22 cellular contexts compared by ENCODE assay signal in the genomic region with DNA sequence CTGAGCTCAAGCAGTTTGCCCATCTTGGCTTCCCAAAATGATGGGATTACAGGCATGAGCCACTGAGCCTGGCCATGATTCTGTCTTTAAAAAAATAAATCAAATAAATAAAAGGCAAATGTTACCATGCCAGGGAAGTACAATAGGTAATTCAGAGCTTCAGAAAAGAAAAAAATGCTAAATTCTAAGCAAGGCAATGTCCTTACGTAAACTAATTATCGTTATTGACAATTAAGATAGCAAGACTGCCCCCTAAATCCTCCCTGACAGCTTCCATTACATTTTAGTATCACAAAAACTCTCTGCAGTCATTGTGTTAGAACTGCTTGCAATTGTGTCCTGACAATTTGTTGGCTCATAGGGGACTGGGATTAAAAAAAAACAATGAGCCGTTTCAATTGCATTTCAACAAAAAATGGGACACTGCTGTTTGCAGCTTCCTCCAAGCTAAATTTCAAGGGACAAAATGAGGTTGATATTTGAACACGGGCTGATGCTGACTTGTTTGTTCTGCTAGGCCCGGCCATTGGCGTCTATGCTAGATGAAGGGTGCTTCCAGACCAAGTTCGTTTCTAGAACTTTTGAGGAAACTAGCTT.
"Had no signal": no experiment of that assay in that cellular context is flagged by ENCODE, and none has a peak within 500 bp of the region (broad histone marks: within the 10 kb centered on the region; RNA-seq: fewer than 3 reads in every experiment).

No MANE protein-coding gene starts in this region.

- H3K4me1 ChIP-seq: esophagus squamous epithelium, gastroesophageal sphincter, left ventricle myocardium inferior, lower lobe of right lung, pancreas, prostate gland, transverse colon had no signal

- H3K27ac Mint-ChIP-seq: dendritic cell treated with granulocyte-macrophage colony-stimulating factor and Interleukin-4, amounts not matched to agents 40 ng/mL and 50 ng/mL, for 4 days; immature natural killer cell; naive thymus-derived CD4-positive, alpha-beta T cell; stimulated activated effector memory CD8-positive, alpha-beta T cell treated with anti-CD3 and anti-CD28 coated beads, Interleukin-12 subunit alpha, Interleukin-12 subunit beta, amount 100 ng/mL, for 72 hours had no signal

- H3K27me3 Mint-ChIP-seq: dendritic cell treated with granulocyte-macrophage colony-stimulating factor and Interleukin-4, amounts not matched to agents 40 ng/mL and 50 ng/mL, for 4 days had no signal

- H3K36me3 Mint-ChIP-seq: immature natural killer cell; naive thymus-derived CD4-positive, alpha-beta T cell; stimulated activated effector memory CD8-positive, alpha-beta T cell treated with anti-CD3 and anti-CD28 coated beads, Interleukin-12 subunit alpha, Interleukin-12 subunit beta, amount 100 ng/mL, for 72 hours had no signal

- H3K27ac ChIP-seq: esophagus squamous epithelium, gastroesophageal sphincter, left ventricle myocardium inferior, lower lobe of right lung, pancreas, prostate gland, right lobe of liver, thoracic aorta, transverse colon had no signal

- FAIRE-seq: colon, kidney, pancreas had no signal

- H3K36me3 ChIP-seq: esophagus squamous epithelium, gastroesophageal sphincter, left ventricle myocardium inferior, lower lobe of right lung, pancreas, prostate gland, right lobe of liver, thoracic aorta, transverse colon had no signal

- H3K4me3 Mint-ChIP-seq: dendritic cell treated with granulocyte-macrophage colony-stimulating factor and Interleukin-4, amounts not matched to agents 40 ng/mL and 50 ng/mL, for 4 days; immature natural killer cell; naive thymus-derived CD4-positive, alpha-beta T cell; stimulated activated effector memory CD8-positive, alpha-beta T cell treated with anti-CD3 and anti-CD28 coated beads, Interleukin-12 subunit alpha, Interleukin-12 subunit beta, amount 100 ng/mL, for 72 hours had no signal

- H3K4me1 Mint-ChIP-seq: immature natural killer cell; stimulated activated effector memory CD8-positive, alpha-beta T cell treated with anti-CD3 and anti-CD28 coated beads, Interleukin-12 subunit alpha, Interleukin-12 subunit beta, amount 100 ng/mL, for 72 hours had no signal

- DNase-seq: esophagus squamous epithelium; foreskin fibroblast; immature natural killer cell; kidney; left cardiac atrium; left ventricle myocardium inferior; lower lobe of right lung; mesendoderm; naive thymus-derived CD4-positive, alpha-beta T cell; pancreas; retina; right lobe of liver; stimulated activated CD4-positive, alpha-beta T cell treated with anti-CD3 and anti-CD28 coated beads, Interleukin-4, amount 100 ng/mL, for 1 hour; stimulated activated CD8-positive, alpha-beta memory T cell treated with anti-CD3 and anti-CD28 coated beads, Interleukin-4, amount 100 ng/mL, for 48 hours; stimulated activated naive CD8-positive, alpha-beta T cell treated with anti-CD3 and anti-CD28 coated beads, Interleukin-15, Interleukin-2, amounts not matched to agents 100 U/mL and 50 U/mL, for 24 hours; transverse colon had no signal

- H3K27me3 ChIP-seq: esophagus squamous epithelium, gastroesophageal sphincter, pancreas, right lobe of liver, transverse colon had no signal

- H3K9me3 Mint-ChIP-seq: immature natural killer cell; stimulated activated effector memory CD8-positive, alpha-beta T cell treated with anti-CD3 and anti-CD28 coated beads, Interleukin-12 subunit alpha, Interleukin-12 subunit beta, amount 100 ng/mL, for 72 hours had no signal

- H3K9me3 ChIP-seq: esophagus squamous epithelium, gastroesophageal sphincter, left ventricle myocardium inferior, lower lobe of right lung, pancreas, prostate gland, right lobe of liver, thoracic aorta, transverse colon had no signal

- H3K4me3 ChIP-seq: esophagus squamous epithelium, gastroesophageal sphincter, left ventricle myocardium inferior, lower lobe of right lung, pancreas, prostate gland, right lobe of liver, thoracic aorta, transverse colon had no signal
